Comparison of ENCODE assay signal across 8 cellular contexts in the genomic region with DNA sequence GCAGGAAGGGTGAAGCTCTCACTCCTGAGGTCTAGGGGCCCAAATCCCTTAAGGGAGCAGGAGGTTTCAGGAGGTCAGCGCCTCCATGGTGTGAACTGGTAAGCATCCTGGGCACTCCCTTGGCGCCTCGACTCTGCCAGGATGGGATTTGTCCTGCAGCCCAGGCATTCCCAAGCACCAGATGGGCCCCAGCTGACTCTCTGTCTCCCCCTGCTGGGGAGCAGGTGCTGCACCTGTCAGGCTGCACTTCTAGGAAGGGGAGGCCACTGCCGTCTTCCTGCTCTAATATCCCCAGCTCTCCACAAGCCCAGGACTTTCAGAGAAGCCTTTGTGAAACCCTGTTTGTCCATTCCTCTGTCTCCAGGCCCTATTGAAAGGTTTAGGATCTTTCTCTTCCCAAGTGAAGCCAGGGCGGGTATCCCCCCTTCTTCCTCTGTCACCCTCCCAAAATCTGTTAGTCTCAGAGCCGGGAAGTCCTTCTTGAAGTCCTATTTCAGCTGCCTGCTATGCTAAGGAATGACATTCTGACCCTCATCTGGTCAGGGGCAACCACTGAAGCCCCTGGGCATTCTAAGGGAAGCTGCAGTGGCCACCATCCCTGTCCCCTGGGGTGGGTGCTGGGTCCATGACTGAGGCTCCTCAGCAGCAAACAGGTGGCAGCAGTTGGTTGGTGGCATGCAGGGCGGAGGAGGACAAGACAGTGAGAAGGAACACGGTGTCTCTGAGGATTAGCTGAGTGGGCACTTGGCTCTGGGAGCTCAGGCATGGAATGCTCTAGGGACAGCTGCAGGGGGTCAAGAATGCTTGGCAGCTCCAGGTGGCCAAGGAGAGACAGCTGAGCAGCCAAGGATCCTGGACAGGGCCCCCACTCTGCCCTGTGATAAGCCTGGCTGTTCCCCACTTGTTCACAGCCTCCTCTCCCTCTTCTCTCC. TPM values are rescaled to one million over a fixed set of nuclear protein-coding genes. Genes with fewer than 3 reads are reported as not detected.
DNase-seq lines count a peak whose midpoint lies in the region; ATAC-seq and TF ChIP-seq lines count a peak whose summit lies in the region.

No MANE protein-coding gene starts in this region.

- H3K36me3 ChIP-seq in neutrophil = peaks cover 6% of the 10 kb centered on the region

- TF ChIP-seq CTCF in GM13976 (IDR thresholded peaks at IDR 0.05; ENCODE audit: borderline replicate concordance, control extremely low read depth, extremely low read depth, insufficient read depth, missing control alignments) = peak; percentile 87
- peak; percentile 97 for TF ChIP-seq CTCF in fibroblast of pulmonary artery (IDR thresholded peaks at IDR 0.05; ENCODE audit: low read length, missing control alignments)
- peak; percentile 82 for TF ChIP-seq CTCF in neutrophil (IDR thresholded peaks at IDR 0.05)

- H3K9me3 ChIP-seq in neutrophil = no peaks in the 10 kb centered on the region

- ATAC-seq in HG02798 (IDR thresholded peaks at IDR 0.05; ENCODE audit: poor library complexity, unreplicated experiment) (no peak), GM19351 (IDR thresholded peaks at IDR 0.05; ENCODE audit: unreplicated experiment) (no peak)

- DNase-seq in AML-193 (lab: John Stamatoyannopoulos, UW) = peak; percentile 11 to 14
- DNase-seq in GM13976 (ENCODE audit: low spot score) = peak; percentile 86
- DNase-seq in NCI-H460 (ENCODE audit: extremely low read depth, low read depth) = peak; percentile 43
- DNase-seq in activated T-cell treated with anti-CD3 and anti-CD28 coated beads for 48 hours (ENCODE audit: low read depth) = peak; percentile 42
- peak; percentile 75 for DNase-seq in fibroblast of pulmonary artery (ENCODE audit: low read depth)

- H3K4me1 ChIP-seq in neutrophil (ENCODE audit: control insufficient read depth in 1 of 2, insufficient read depth in 1 of 2, low read depth in 1 of 2, low read length in 1 of 2) = peaks cover 20% of the 10 kb centered on the region in 2 experiments

- H3K27me3 ChIP-seq in neutrophil = no peaks in the 10 kb centered on the region

- in situ Hi-C loops in GM13976 (cut with MboI; ENCODE audit: low sequenced_read_pairs, unreplicated experiment) = no loop called here

- no peak overlapping the region for H3K4me3 ChIP-seq in fibroblast of pulmonary artery (replicated peaks; ENCODE audit: low read depth, low read length)
- H3K4me3 ChIP-seq in neutrophil (ENCODE audit: low read depth in 1 of 2, low read length in 1 of 2) = no peak overlapping the region

- no peak overlapping the region for H3K27ac ChIP-seq in neutrophil

RNA-seq across cellular contexts. Expression of gene MYBPH, which starts 3.2 kb away (rescaled TPM):
- not detected in 2 replicates for total RNA-seq in NCI-H460 (2014; rRNA removed; shearing (Covaris generic))
- not detected in 2 replicates for polyA plus RNA-seq in NCI-H460 (2014; cell fraction: nucleus; rRNA removed)

RNA-seq across cellular contexts. Expression of gene CHI3L1, which starts 14.1 kb away (rescaled TPM):
- total RNA-seq in NCI-H460 (2014; rRNA removed; shearing (Covaris generic)) = not detected in 2 replicates
- polyA plus RNA-seq in NCI-H460 (2014; cell fraction: nucleus; rRNA removed) = not detected in 2 replicates

RNA-seq across cellular contexts. Expression of gene ADORA1, which starts 44.9 kb away (rescaled TPM):
- total RNA-seq in NCI-H460 (2014; rRNA removed; shearing (Covaris generic)) = 0.17 TPM in 1 of 2 replicates, not detected in the other
- not detected in 2 replicates for polyA plus RNA-seq in NCI-H460 (2014; cell fraction: nucleus; rRNA removed)

RNA-seq across cellular contexts. Expression of gene CHIT1, which starts 57.0 kb away (rescaled TPM):
- not detected in 2 replicates for total RNA-seq in NCI-H460 (2014; rRNA removed; shearing (Covaris generic))
- polyA plus RNA-seq in NCI-H460 (2014; cell fraction: nucleus; rRNA removed) = not detected in 2 replicates

Comparison
In these comparisons a context has a peak if more than half of its experiments do, and no peak if none do; other contexts are left out.
1. DNase-seq: peak in every context shown above with its lines; median percentile 86 in GM13976; 75 in fibroblast of pulmonary artery; 43 in NCI-H460; 42 in activated T-cell treated with anti-CD3 and anti-CD28 coated beads for 48 hours; 12 in AML-193.